ENCODE assay signal across 1 cellular context in the genomic region with DNA sequence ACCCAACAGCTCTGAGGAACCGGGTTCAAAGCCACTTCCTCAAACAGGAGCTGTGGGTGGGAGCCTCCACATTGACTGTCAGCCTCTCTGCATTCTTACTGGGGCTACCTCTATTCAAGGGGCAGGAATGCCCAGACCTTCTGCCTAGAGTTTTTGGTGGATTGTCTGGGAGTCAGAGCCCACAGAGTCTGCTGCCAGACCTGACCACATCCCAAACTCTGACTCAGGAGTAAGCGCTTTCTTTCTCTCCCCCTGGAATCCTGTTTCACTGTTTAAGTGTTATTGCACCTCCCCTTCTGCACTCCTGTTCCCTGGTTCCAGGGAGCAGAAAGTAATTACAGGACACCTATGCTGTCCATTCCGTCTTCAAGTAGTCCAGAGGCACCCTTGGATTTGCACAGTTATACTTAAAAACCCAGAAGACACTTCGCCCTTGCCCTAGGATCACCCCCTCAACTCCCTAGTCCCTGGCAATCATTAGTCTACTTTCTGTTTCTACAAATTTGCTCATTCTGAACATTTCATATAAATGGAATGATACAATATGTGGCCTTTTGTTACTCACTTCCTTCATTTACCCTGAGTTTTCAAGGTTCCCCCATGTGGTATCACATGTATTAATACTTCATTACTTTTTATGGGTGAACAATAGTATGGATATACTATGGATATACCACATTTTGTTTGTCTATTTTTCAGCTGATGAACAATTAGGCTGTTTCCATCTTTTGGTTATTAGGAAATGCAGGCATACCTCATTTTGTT.
TF ChIP-seq lines count a peak whose summit lies in the region.

No MANE protein-coding gene starts in this region.

TF ChIP-seq in IMR-90, 13 proteins besides CTCF, POLR2A, EP300 and RAD21 (continued from another document):
- TF ChIP-seq, protein P1, sequence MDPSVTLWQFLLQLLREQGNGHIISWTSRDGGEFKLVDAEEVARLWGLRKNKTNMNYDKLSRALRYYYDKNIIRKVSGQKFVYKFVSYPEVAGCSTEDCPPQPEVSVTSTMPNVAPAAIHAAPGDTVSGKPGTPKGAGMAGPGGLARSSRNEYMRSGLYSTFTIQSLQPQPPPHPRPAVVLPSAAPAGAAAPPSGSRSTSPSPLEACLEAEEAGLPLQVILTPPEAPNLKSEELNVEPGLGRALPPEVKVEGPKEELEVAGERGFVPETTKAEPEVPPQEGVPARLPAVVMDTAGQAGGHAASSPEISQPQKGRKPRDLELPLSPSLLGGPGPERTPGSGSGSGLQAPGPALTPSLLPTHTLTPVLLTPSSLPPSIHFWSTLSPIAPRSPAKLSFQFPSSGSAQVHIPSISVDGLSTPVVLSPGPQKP (IDR thresholded peaks at IDR 0.05; ENCODE audit: borderline replicate concordance, low read depth, low read length): no peak
- TF ChIP-seq FOS (IDR thresholded peaks at IDR 0.05; ENCODE audit: low read depth, low read length) (0 out of 2 replicates have a peak, but pooled peaks have one; percentile 23), MAZ (IDR thresholded peaks at IDR 0.05; ENCODE audit: borderline replicate concordance, low read depth, low read length) (no peak)
TF ChIP-seq in IMR-90: peak in this region for 2.
